ENCODE assay signal across 9 cellular contexts in the genomic region with DNA sequence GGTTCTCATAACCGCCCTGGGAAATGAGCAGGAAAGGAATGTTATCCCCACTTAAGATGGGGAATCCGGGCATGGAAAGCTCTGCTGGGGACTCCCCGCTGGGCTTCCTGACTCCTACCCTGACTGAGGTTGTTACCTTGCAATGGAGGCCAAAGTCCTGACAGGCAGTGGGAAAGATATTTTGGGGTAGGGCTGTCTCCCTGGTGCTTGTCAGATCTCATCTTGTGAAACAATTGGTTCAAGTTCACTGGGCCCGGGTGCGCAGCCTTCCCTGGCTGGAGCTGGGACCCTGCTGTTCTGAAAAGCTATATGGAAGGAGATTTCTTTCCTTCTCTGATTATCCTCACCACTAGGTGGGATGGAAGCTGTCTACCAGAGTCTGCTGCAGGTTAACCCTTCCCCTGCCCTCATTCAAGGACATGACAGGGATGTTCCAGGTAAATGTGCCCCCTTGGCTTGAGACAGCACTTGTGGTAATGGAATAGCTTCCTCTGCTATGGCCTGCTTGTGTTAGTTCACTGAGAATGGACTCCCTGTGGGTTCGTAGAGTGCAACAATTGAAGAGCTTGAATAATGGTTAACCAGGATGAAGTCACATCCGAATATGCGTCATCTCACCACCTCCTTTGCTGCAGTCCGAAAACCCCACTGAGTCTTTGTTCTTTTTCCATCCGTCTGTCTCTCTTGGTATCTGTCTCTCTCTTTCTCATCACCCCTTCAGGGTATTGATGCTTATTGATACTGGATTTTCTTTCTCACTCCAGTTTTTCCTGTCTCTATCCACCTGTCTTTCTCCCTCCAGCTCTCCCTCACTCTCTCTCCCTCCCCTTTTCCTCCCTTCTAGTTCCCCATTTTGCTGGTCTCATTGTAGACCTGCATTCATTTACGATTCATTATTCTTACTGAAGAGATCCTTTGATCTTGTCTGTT.
DNase-seq lines count a peak whose midpoint lies in the region; ATAC-seq and TF ChIP-seq lines count a peak whose summit lies in the region.
"Had no signal": no experiment of that assay in that cellular context is flagged by ENCODE, and none has a peak within 500 bp of the region (broad histone marks: within the 10 kb centered on the region; RNA-seq: fewer than 3 reads in every experiment).

No MANE protein-coding gene starts in this region.

- H3K4me1 ChIP-seq in right atrium auricular region (peaks cover 0 to 10% of the 10 kb centered on the region in 2 donors), BE2C (no peaks in the 10 kb centered on the region)

- intact Hi-C loops in activated CD4-positive, alpha-beta memory T cell treated with anti-CD3 and anti-CD28 coated beads for 36 hours (cut with micrococcal nuclease): loop anchor here (1.0 to 5.0 kb wide), 7 partner anchors 10 to 197 kb away; a partner anchor contains a TSS

- H3K27me3 Mint-ChIP-seq in activated CD4-positive, alpha-beta memory T cell treated with anti-CD3 and anti-CD28 coated beads for 36 hours: no peaks in the 10 kb centered on the region
- H3K27me3 Mint-ChIP-seq in nephron (ENCODE audit: low read depth): no peaks in the 10 kb centered on the region

- H3K36me3 Mint-ChIP-seq in activated CD4-positive, alpha-beta memory T cell treated with anti-CD3 and anti-CD28 coated beads for 36 hours: no peaks in the 10 kb centered on the region
- H3K36me3 Mint-ChIP-seq in nephron (ENCODE audit: low read depth): no peaks in the 10 kb centered on the region
- H3K36me3 Mint-ChIP-seq: IgD-negative memory B cell had no signal

- H3K9me3 Mint-ChIP-seq in activated CD4-positive, alpha-beta memory T cell treated with anti-CD3 and anti-CD28 coated beads for 36 hours: no peaks in the 10 kb centered on the region
- no peaks in the 10 kb centered on the region for H3K9me3 Mint-ChIP-seq in nephron
- H3K9me3 Mint-ChIP-seq: IgD-negative memory B cell had no signal

- peak overlapping the region; percentile 92 for H3K27ac Mint-ChIP-seq in activated CD4-positive, alpha-beta memory T cell treated with anti-CD3 and anti-CD28 coated beads for 36 hours
- H3K27ac Mint-ChIP-seq in nephron: peak overlapping the region; percentile 49 to 91 (median 84)
- H3K27ac Mint-ChIP-seq: IgD-negative memory B cell had no signal

- no peak overlapping the region for H3K4me3 ChIP-seq in right atrium auricular region
- no peak overlapping the region for H3K4me3 ChIP-seq in BE2C (ENCODE audit: low read depth, low read length)

- TF ChIP-seq POLR2A in GM19099 (IDR thresholded peaks at IDR 0.05; ENCODE audit: extremely low read depth, insufficient read length, low read depth): peak; percentile 55

- peak; percentile 16 for DNase-seq in COLO668 (lab: John Stamatoyannopoulos, UW; ENCODE audit: unreplicated experiment)
- DNase-seq in activated CD4-positive, alpha-beta memory T cell treated with anti-CD3 and anti-CD28 coated beads for 36 hours: peak; percentile 62
- DNase-seq in right atrium auricular region (ENCODE audit: low spot score): no peak
- DNase-seq in BE2C: no peak
- DNase-seq in NCI-H226: no peak

- no peak overlapping the region for H3K27ac ChIP-seq in right atrium auricular region

- POLR2A ChIA-PET in activated CD4-positive, alpha-beta memory T cell treated with anti-CD3 and anti-CD28 coated beads for 36 hours (lab: Charles Lee): interaction anchor here (0.6 to 1.9 kb wide), 5 partner anchors 10 to 100 kb away, joined by 4 to 16 read pairs (median 4); a partner anchor contains a TSS

- H3K27me3 ChIP-seq in right atrium auricular region (no peaks in the 10 kb centered on the region), BE2C (no peaks in the 10 kb centered on the region)

- peaks cover 59% of the 10 kb centered on the region for H3K4me1 Mint-ChIP-seq in activated CD4-positive, alpha-beta memory T cell treated with anti-CD3 and anti-CD28 coated beads for 36 hours (ENCODE audit: low read depth)
- H3K4me1 Mint-ChIP-seq in nephron: no peaks in the 10 kb centered on the region

- peak overlapping the region; percentile 16 for H3K4me3 Mint-ChIP-seq in activated CD4-positive, alpha-beta memory T cell treated with anti-CD3 and anti-CD28 coated beads for 36 hours
- H3K4me3 Mint-ChIP-seq in nephron: no peak overlapping the region

- no peaks in the 10 kb centered on the region for H3K36me3 ChIP-seq in right atrium auricular region
- no peaks in the 10 kb centered on the region for H3K36me3 ChIP-seq in BE2C

- no peaks in the 10 kb centered on the region for H3K9me3 ChIP-seq in right atrium auricular region
- H3K9me3 ChIP-seq in BE2C: no peaks in the 10 kb centered on the region

- CTCF ChIA-PET in activated CD4-positive, alpha-beta memory T cell treated with anti-CD3 and anti-CD28 coated beads for 36 hours (lab: Charles Lee): interaction anchor here (0.6 to 3.2 kb wide), 13 partner anchors 10 to 231 kb away, joined by 3 to 31 read pairs (median 4); no protein-coding TSS in a partner anchor

- peak; percentile 80 for ATAC-seq in HG03159 (IDR thresholded peaks at IDR 0.05; ENCODE audit: unreplicated experiment)

- TF ChIP-seq CTCF in nephron (IDR thresholded peaks at IDR 0.05; ENCODE audit: unreplicated experiment in 3 of 3): no peak
- no peak for TF ChIP-seq CTCF in right atrium auricular region (IDR thresholded peaks at IDR 0.05)
- no peak for TF ChIP-seq CTCF in BE2C (IDR thresholded peaks at IDR 0.05; ENCODE audit: low read depth, low read length)

Comparison
In these comparisons a context has a peak if more than half of its experiments do, and no peak if none do; other contexts are left out.
1. DNase-seq: peak in COLO668 (single experiment) and activated CD4-positive, alpha-beta memory T cell treated with anti-CD3 and anti-CD28 coated beads for 36 hours (single experiment); none in right atrium auricular region (single experiment), BE2C (single experiment) and NCI-H226 (single experiment).